ENCODE assay signal across 1 cellular context in the genomic region with DNA sequence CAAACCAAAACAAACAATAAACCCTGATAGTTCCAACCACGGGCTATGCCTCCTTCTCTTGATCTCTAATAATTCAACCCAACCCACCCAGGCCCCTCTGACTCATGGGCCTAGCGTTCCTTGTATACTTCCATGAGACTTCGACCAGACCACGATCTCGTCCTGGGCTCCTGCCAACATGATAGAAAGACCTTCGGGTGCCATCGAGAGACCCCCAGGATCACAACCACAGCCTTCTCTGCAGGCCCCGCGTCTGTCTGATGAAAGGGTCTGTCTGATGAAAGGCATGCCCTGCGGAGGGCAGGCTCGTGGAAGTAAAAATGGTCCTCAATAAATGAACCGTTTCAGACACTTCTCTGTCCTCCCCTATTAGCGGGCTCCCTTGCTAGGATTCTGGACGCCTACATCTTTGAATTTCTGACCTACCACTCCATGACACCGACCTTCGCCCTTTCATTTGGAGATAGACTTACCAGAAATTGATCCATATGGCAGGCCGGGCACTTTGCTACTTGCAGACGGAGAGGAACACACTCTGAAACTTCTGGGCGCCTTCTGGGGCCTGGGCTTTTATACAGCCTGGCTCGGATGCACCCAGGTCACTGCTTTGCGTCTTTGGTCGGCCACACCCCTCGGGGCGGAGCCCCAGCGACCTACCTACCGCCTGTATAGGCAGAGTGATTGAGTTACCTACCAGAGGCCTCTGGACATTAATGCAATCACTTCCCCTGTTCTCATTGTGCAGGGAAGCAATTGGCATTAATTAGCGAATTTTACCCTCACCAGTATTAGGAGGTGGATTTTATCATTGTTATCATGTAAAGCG.
TF ChIP-seq lines count a peak whose summit lies in the region.

No MANE protein-coding gene starts in this region.

TF ChIP-seq in GM23338, 12 proteins besides CTCF, POLR2A, EP300 and RAD21 (continued from another document):
- TF ChIP-seq, protein P1, sequence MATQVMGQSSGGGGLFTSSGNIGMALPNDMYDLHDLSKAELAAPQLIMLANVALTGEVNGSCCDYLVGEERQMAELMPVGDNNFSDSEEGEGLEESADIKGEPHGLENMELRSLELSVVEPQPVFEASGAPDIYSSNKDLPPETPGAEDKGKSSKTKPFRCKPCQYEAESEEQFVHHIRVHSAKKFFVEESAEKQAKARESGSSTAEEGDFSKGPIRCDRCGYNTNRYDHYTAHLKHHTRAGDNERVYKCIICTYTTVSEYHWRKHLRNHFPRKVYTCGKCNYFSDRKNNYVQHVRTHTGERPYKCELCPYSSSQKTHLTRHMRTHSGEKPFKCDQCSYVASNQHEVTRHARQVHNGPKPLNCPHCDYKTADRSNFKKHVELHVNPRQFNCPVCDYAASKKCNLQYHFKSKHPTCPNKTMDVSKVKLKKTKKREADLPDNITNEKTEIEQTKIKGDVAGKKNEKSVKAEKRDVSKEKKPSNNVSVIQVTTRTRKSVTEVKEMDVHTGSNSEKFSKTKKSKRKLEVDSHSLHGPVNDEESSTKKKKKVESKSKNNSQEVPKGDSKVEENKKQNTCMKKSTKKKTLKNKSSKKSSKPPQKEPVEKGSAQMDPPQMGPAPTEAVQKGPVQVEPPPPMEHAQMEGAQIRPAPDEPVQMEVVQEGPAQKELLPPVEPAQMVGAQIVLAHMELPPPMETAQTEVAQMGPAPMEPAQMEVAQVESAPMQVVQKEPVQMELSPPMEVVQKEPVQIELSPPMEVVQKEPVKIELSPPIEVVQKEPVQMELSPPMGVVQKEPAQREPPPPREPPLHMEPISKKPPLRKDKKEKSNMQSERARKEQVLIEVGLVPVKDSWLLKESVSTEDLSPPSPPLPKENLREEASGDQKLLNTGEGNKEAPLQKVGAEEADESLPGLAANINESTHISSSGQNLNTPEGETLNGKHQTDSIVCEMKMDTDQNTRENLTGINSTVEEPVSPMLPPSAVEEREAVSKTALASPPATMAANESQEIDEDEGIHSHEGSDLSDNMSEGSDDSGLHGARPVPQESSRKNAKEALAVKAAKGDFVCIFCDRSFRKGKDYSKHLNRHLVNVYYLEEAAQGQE (IDR thresholded peaks at IDR 0.05; ENCODE audit: unreplicated experiment) = no peak
